Comparison of ENCODE assay signal across 18 cellular contexts in genomic region chr20:11972478-11972877, GRCh38.
"Had no signal": no experiment of that assay in that cellular context is flagged by ENCODE, and none has a peak within 500 bp of the region (broad histone marks: within the 10 kb centered on the region; RNA-seq: fewer than 3 reads in every experiment).

No MANE protein-coding gene starts in this region.

- H3K9me3 ChIP-seq: ascending aorta, lower lobe of right lung, neutrophil, pancreas, right lobe of liver had no signal

- H3K4me2 ChIP-seq: smooth muscle cell had no signal

- H3K27me3 ChIP-seq: ascending aorta, brain microvascular endothelial cell, neutrophil, pancreas, right lobe of liver had no signal

- H3K36me3 ChIP-seq: ascending aorta, brain microvascular endothelial cell, lower lobe of right lung, neutrophil, pancreas, right lobe of liver had no signal

- H3K4me3 ChIP-seq: ascending aorta, lower lobe of right lung, pancreas, right lobe of liver, smooth muscle cell had no signal

- H3K4me1 ChIP-seq: ascending aorta, lower lobe of right lung, pancreas, right lobe of liver had no signal

- H3K27ac ChIP-seq: ascending aorta, brain microvascular endothelial cell, lower lobe of right lung, neutrophil, pancreas, right lobe of liver, VCaP had no signal

- DNase-seq: activated CD4-positive, alpha-beta T cell treated with anti-CD3 and anti-CD28 coated beads, Interleukin-2, amount 10 ng/mL, durations not matched to agents 7 days and 5 days; activated CD8-positive, alpha-beta memory T cell treated with anti-CD3 and anti-CD28 coated beads, Interleukin-2, amount 10 ng/mL, durations not matched to agents 7 days and 5 days; activated CD8-positive, alpha-beta T cell treated with anti-CD3 and anti-CD28 coated beads for 36 hours; activated gamma-delta T cell treated with Interleukin-2 at 50 U/mL for 16 hours; brain microvascular endothelial cell; effector CD8-positive, alpha-beta T cell; erythroblast; foreskin fibroblast; kidney; lower lobe of right lung; right lobe of liver; stimulated activated CD4-positive, alpha-beta T cell treated with anti-CD3 and anti-CD28 coated beads, Interleukin-15, amount 100 ng/mL, for 24 hours; T-cell had no signal
